ENCODE assay signal across 24 cellular contexts in genomic region chrX:72705814-72706213, GRCh38.
"Had no signal": no experiment of that assay in that cellular context is flagged by ENCODE, and none has a peak within 500 bp of the region (broad histone marks: within the 10 kb centered on the region; RNA-seq: fewer than 3 reads in every experiment).

No MANE protein-coding gene starts in this region.

- H3K27me3 Mint-ChIP-seq: dendritic cell treated with granulocyte-macrophage colony-stimulating factor and Interleukin-4, amounts not matched to agents 40 ng/mL and 50 ng/mL, for 4 days; naive thymus-derived CD8-positive, alpha-beta T cell; progenitor cell of endocrine pancreas; stimulated activated naive CD8-positive, alpha-beta T cell treated with anti-CD3 and anti-CD28 coated beads, Interleukin-15, amount 100 ng/mL, for 72 hours had no signal

- H3K4me3 ChIP-seq: colonic mucosa, esophagus squamous epithelium, lower lobe of right lung, ovary, right atrium auricular region, sigmoid colon, skin epidermis, spleen, suprapubic skin, vagina had no signal

- H3K27me3 ChIP-seq: colonic mucosa, esophagus squamous epithelium, ovary, right atrium auricular region, sigmoid colon, spleen, suprapubic skin, vagina had no signal

- H3K4me1 Mint-ChIP-seq: naive thymus-derived CD8-positive, alpha-beta T cell; nephron progenitor cell; stimulated activated naive CD8-positive, alpha-beta T cell treated with anti-CD3 and anti-CD28 coated beads, Interleukin-15, amount 100 ng/mL, for 72 hours had no signal

- H3K27ac ChIP-seq: colonic mucosa, esophagus squamous epithelium, lower lobe of right lung, right atrium auricular region, sigmoid colon, skin epidermis, spleen, suprapubic skin, vagina had no signal

- H3K4me1 ChIP-seq: colonic mucosa, esophagus squamous epithelium, lower lobe of right lung, right atrium auricular region, sigmoid colon, spleen, suprapubic skin, vagina had no signal

- H3K9me3 ChIP-seq: colonic mucosa, esophagus squamous epithelium, lower lobe of right lung, ovary, right atrium auricular region, sigmoid colon, suprapubic skin, vagina had no signal

- H3K4me3 Mint-ChIP-seq: dendritic cell treated with granulocyte-macrophage colony-stimulating factor and Interleukin-4, amounts not matched to agents 40 ng/mL and 50 ng/mL, for 4 days; naive thymus-derived CD8-positive, alpha-beta T cell; nephron progenitor cell; stimulated activated naive CD8-positive, alpha-beta T cell treated with anti-CD3 and anti-CD28 coated beads, Interleukin-15, amount 100 ng/mL, for 72 hours had no signal

- DNase-seq: cerebellar nuclear complex; colonic mucosa; effector CD8-positive, alpha-beta T cell; esophagus squamous epithelium; head of caudate nucleus; left ventricle myocardium superior; lower lobe of right lung; naive thymus-derived CD8-positive, alpha-beta T cell; nephron progenitor cell; nucleus accumbens; ovary; sigmoid colon; spleen; stimulated activated CD4-positive, alpha-beta T cell treated with anti-CD3 and anti-CD28 coated beads, Interleukin-4, amount 100 ng/mL, for 1 hour; stimulated activated CD8-positive, alpha-beta memory T cell treated with anti-CD3 and anti-CD28 coated beads, Interleukin-4, amount 100 ng/mL, for 48 hours; stimulated activated naive CD4-positive, alpha-beta T cell; stimulated activated naive CD8-positive, alpha-beta T cell treated with anti-CD3 and anti-CD28 coated beads, Interleukin-15, amount 100 ng/mL, for 72 hours; trophoblast cell had no signal

- ATAC-seq: left ventricle myocardium superior; lower lobe of right lung; naive thymus-derived CD8-positive, alpha-beta T cell; stimulated activated naive CD8-positive, alpha-beta T cell treated with anti-CD3 and anti-CD28 coated beads, Interleukin-15, amount 100 ng/mL, for 72 hours had no signal

- H3K36me3 ChIP-seq: colonic mucosa, lower lobe of right lung, ovary, right atrium auricular region, spleen, suprapubic skin, vagina had no signal

- H3K27ac Mint-ChIP-seq: dendritic cell treated with granulocyte-macrophage colony-stimulating factor and Interleukin-4, amounts not matched to agents 40 ng/mL and 50 ng/mL, for 4 days; naive thymus-derived CD8-positive, alpha-beta T cell; nephron progenitor cell; progenitor cell of endocrine pancreas; stimulated activated naive CD8-positive, alpha-beta T cell treated with anti-CD3 and anti-CD28 coated beads, Interleukin-15, amount 100 ng/mL, for 72 hours had no signal

- H3K9me3 Mint-ChIP-seq: dendritic cell treated with granulocyte-macrophage colony-stimulating factor and Interleukin-4, amounts not matched to agents 40 ng/mL and 50 ng/mL, for 4 days; stimulated activated naive CD8-positive, alpha-beta T cell treated with anti-CD3 and anti-CD28 coated beads, Interleukin-15, amount 100 ng/mL, for 72 hours had no signal
